In genomic region chr1:153631047-153632022, GRCh38 we compare ENCODE assay signal across 19 cellular contexts. TPM values are rescaled to one million over a fixed set of nuclear protein-coding genes. Genes with fewer than 3 reads are reported as not detected.
A peak's percentile ranks its signal among the peaks of the same experiment; 100 is the strongest.
DNase-seq lines count a peak whose midpoint lies in the region; ATAC-seq, FAIRE-seq and TF ChIP-seq lines count a peak whose summit lies in the region.
"Had no signal": no experiment of that assay in that cellular context is flagged by ENCODE, and none has a peak within 500 bp of the region (broad histone marks: within the 10 kb centered on the region; RNA-seq: fewer than 3 reads in every experiment).

No MANE protein-coding gene starts in this region.

- H3K79me2 ChIP-seq in osteoblast (ENCODE audit: insufficient read depth, low read length) = peaks cover 27% of the 10 kb centered on the region

- CTCF ChIA-PET in HEK293 (lab: Yijun Ruan, JAX) = interaction anchor here (1.3 kb wide), 1 partner anchor 59 kb away, joined by 4 read pairs; no protein-coding TSS in a partner anchor

- no peak overlapping the region for H3K27ac ChIP-seq in HEK293 (ENCODE audit: extremely low read depth, low read depth, low read length)
- no peak overlapping the region for H3K27ac ChIP-seq in osteoblast (ENCODE audit: low read depth, low read length)

- H3K4me3 ChIP-seq in HEK293 (ENCODE audit: low read depth, low read length) (no peak overlapping the region), osteoblast (ENCODE audit: insufficient read depth, low read length) (no peak overlapping the region)
- H3K4me3 ChIP-seq: skin epidermis, testis had no signal

- H3K36me3 ChIP-seq in HEK293 (ENCODE audit: control insufficient read depth in 2 of 2, insufficient read depth in 1 of 2, low read length in 2 of 2) (peaks cover 9 to 13% of the 10 kb centered on the region in 2 experiments; a peak in 2 of 3 replicates), osteoblast (ENCODE audit: insufficient read depth, low read length) (peaks cover 6% of the 10 kb centered on the region)

- peaks cover 21% of the 10 kb centered on the region for H3K4me1 Mint-ChIP-seq in T-helper 2 cell treated with Interferon-gamma antibody and Interleukin-4, amounts not matched to agents 5 μg/mL and 100 μg/mL, for 36 hours (ENCODE audit: low read depth)
- peaks cover 71% of the 10 kb centered on the region for H3K4me1 Mint-ChIP-seq in chondrocyte (ENCODE audit: low read depth)

- H3K9me3 ChIP-seq in HEK293 (ENCODE audit: control insufficient read depth, insufficient read depth, low read depth, low read length) (no peaks in the 10 kb centered on the region), osteoblast (ENCODE audit: low read depth, low read length) (no peaks in the 10 kb centered on the region)
- H3K9me3 ChIP-seq: testis had no signal

- H3K9me3 Mint-ChIP-seq in T-helper 2 cell treated with Interferon-gamma antibody and Interleukin-4, amounts not matched to agents 5 μg/mL and 100 μg/mL, for 36 hours = no peaks in the 10 kb centered on the region
- no peaks in the 10 kb centered on the region for H3K9me3 Mint-ChIP-seq in chondrocyte (ENCODE audit: low read depth)
- H3K9me3 Mint-ChIP-seq: natural killer cell had no signal

- H3K27ac Mint-ChIP-seq in T-helper 2 cell treated with Interferon-gamma antibody and Interleukin-4, amounts not matched to agents 5 μg/mL and 100 μg/mL, for 36 hours = peak overlapping the region; percentile 29
- peak overlapping the region; percentile 76 for H3K27ac Mint-ChIP-seq in chondrocyte (ENCODE audit: unreplicated experiment)
- H3K27ac Mint-ChIP-seq: activated CD8-positive, alpha-beta memory T cell treated with anti-CD3 and anti-CD28 coated beads, Interleukin-2, amount 10 ng/mL, durations not matched to agents 7 days and 5 days had no signal

- POLR2A ChIA-PET in HEK293 (lab: Yijun Ruan, JAX) = no interaction called here

- H3K4me3 Mint-ChIP-seq in T-helper 2 cell treated with Interferon-gamma antibody and Interleukin-4, amounts not matched to agents 5 μg/mL and 100 μg/mL, for 36 hours = no peak overlapping the region
- H3K4me3 Mint-ChIP-seq in chondrocyte (ENCODE audit: unreplicated experiment) = no peak overlapping the region
- H3K4me3 Mint-ChIP-seq: activated CD8-positive, alpha-beta memory T cell treated with anti-CD3 and anti-CD28 coated beads, Interleukin-2, amount 10 ng/mL, durations not matched to agents 7 days and 5 days; natural killer cell had no signal

- peaks cover 9% of the 10 kb centered on the region for H3K36me3 Mint-ChIP-seq in T-helper 2 cell treated with Interferon-gamma antibody and Interleukin-4, amounts not matched to agents 5 μg/mL and 100 μg/mL, for 36 hours (ENCODE audit: low read depth)
- H3K36me3 Mint-ChIP-seq in chondrocyte (ENCODE audit: low read depth) = peaks cover 5% of the 10 kb centered on the region
- H3K36me3 Mint-ChIP-seq: natural killer cell had no signal

- peak overlapping the region; percentile 60 for H2AFZ ChIP-seq in osteoblast (ENCODE audit: low read length)

- H3K4me1 ChIP-seq in HEK293 (ENCODE audit: control insufficient read depth, insufficient read depth, low read length) = 0 out of 2 replicates have a peak, but pooled peaks cover 3% of the 10 kb centered on the region
- H3K4me1 ChIP-seq in osteoblast (ENCODE audit: insufficient read depth, low read length) = peaks cover 25% of the 10 kb centered on the region

- DNase-seq in T-helper 2 cell treated with Interferon-gamma antibody and Interleukin-4, amounts not matched to agents 5 μg/mL and 100 μg/mL, for 36 hours (ENCODE audit: low spot score) = no peak
- DNase-seq in T-helper 2 cell (no peak), chondrocyte (ENCODE audit: low spot score) (peak; percentile 30), osteoblast (ENCODE audit: insufficient read length, low spot score, missing footprints) (peak; percentile 45), D721Med (ENCODE audit: insufficient read length, low spot score) (no peak)
- DNase-seq: 8988T; activated CD8-positive, alpha-beta memory T cell treated with anti-CD3 and anti-CD28 coated beads, Interleukin-2, amount 10 ng/mL, durations not matched to agents 7 days and 5 days; natural killer cell; NCI-H1436; NCI-H748 treated with DMSO at 0.1 percent for 48 hours; testis had no signal

- H3K4me2 ChIP-seq in osteoblast (ENCODE audit: insufficient read depth, low read length) = no peak overlapping the region

- no peaks in the 10 kb centered on the region for H3K27me3 Mint-ChIP-seq in T-helper 2 cell treated with Interferon-gamma antibody and Interleukin-4, amounts not matched to agents 5 μg/mL and 100 μg/mL, for 36 hours (ENCODE audit: low read depth)
- H3K27me3 Mint-ChIP-seq in chondrocyte (ENCODE audit: low read depth) = no peaks in the 10 kb centered on the region
- H3K27me3 Mint-ChIP-seq: activated CD8-positive, alpha-beta memory T cell treated with anti-CD3 and anti-CD28 coated beads, Interleukin-2, amount 10 ng/mL, durations not matched to agents 7 days and 5 days had no signal

- H3K27me3 ChIP-seq in osteoblast (ENCODE audit: insufficient read depth, low read length) = no peaks in the 10 kb centered on the region
- H3K27me3 ChIP-seq: testis had no signal

- ATAC-seq in HG03571 (IDR thresholded peaks at IDR 0.05; ENCODE audit: unreplicated experiment) (no peak), HG02938 (IDR thresholded peaks at IDR 0.05; ENCODE audit: unreplicated experiment) (no peak)
- ATAC-seq: activated CD8-positive, alpha-beta memory T cell treated with anti-CD3 and anti-CD28 coated beads, Interleukin-2, amount 10 ng/mL, durations not matched to agents 7 days and 5 days; natural killer cell had no signal

- H4K20me1 ChIP-seq in osteoblast (ENCODE audit: insufficient read depth, low read length) = peaks cover 14% of the 10 kb centered on the region

- FAIRE-seq in D721Med (lab: Jason Lieb, UNC) = no peak
- FAIRE-seq: frontal cortex, keratinocyte had no signal

- TF ChIP-seq CTCF in HEK293 (tag by site-specific recombination; IDR thresholded peaks at IDR 0.05) (no peak), chondrocyte (IDR thresholded peaks at IDR 0.05) (no peak), osteoblast (IDR thresholded peaks at IDR 0.05; ENCODE audit: extremely low read depth, low read depth, low read length) (no peak), D721Med (IDR thresholded peaks at IDR 0.05; ENCODE audit: insufficient read depth, missing control alignments) (no peak)

TF ChIP-seq in HEK293, 187 proteins besides CTCF, POLR2A, EP300 and RAD21 (continues in another document):
- TF ChIP-seq AEBP2 (tag by site-specific recombination; IDR thresholded peaks at IDR 0.05; ENCODE audit: borderline replicate concordance) (no peak), ZFHX2 (tag by site-specific recombination; conservative IDR thresholded peaks at IDR 0.05) (peak; percentile 28; the same call in 1 of the 2 replicates), ZNF626 (tag by site-specific recombination; IDR thresholded peaks at IDR 0.05) (no peak), HIC1 (tag by site-specific recombination; IDR thresholded peaks at IDR 0.05) (no peak), EGR2 (tag by site-specific recombination; IDR thresholded peaks at IDR 0.05; ENCODE audit: low read depth) (peak; percentile 52; the same call in 1 of the 2 replicates), ZNF692 (tag by site-specific recombination; IDR thresholded peaks at IDR 0.05) (no peak), ZNF544 (tag by site-specific recombination; IDR thresholded peaks at IDR 0.05) (no peak), SP2 (tag by site-specific recombination; IDR thresholded peaks at IDR 0.05) (no peak)

RNA-seq across cellular contexts. Expression of gene CHTOP, which starts 2.5 kb away (rescaled TPM):
- total RNA-seq in chondrocyte (44.4 to 56.9 TPM (median 47.9 TPM) in 3 replicates), osteoblast (38.9 and 40.9 TPM in 2 replicates)

RNA-seq across cellular contexts. Expression of gene S100A1, which starts 3.1 kb away (rescaled TPM):
- total RNA-seq in chondrocyte (1.2 to 1.5 TPM (median 1.3 TPM) in 3 replicates), osteoblast (0.29 TPM in 1 of 2 replicates, not detected in the other)
- total RNA-seq: activated CD8-positive, alpha-beta memory T cell treated with anti-CD3 and anti-CD28 coated beads, Interleukin-2, amount 10 ng/mL, durations not matched to agents 7 days and 5 days; natural killer cell; T-helper 2 cell treated with Interferon-gamma antibody and Interleukin-4, amounts not matched to agents 100 ng/mL and 5 ng/mL, for 36 hours had no signal

RNA-seq across cellular contexts. Expression of gene S100A13, which starts 4.0 kb away (rescaled TPM):
- 98.2 to 113 TPM (median 98.4 TPM) in 3 replicates for total RNA-seq in chondrocyte
- 121 and 165 TPM in 2 replicates for total RNA-seq in osteoblast

RNA-seq across cellular contexts. Expression of gene S100A14, which starts 15.2 kb away (rescaled TPM):
- total RNA-seq in chondrocyte (not detected in 3 replicates), osteoblast (0.36 TPM in 1 of 2 replicates, not detected in the other)
- total RNA-seq: activated CD8-positive, alpha-beta memory T cell treated with anti-CD3 and anti-CD28 coated beads, Interleukin-2, amount 10 ng/mL, durations not matched to agents 7 days and 5 days; frontal cortex; natural killer cell; RPMI7951; T-helper 2 cell treated with Interferon-gamma antibody and Interleukin-4, amounts not matched to agents 100 ng/mL and 5 ng/mL, for 36 hours; testis had no signal

RNA-seq across cellular contexts. Expression of gene S100A16, which starts 18.4 kb away (rescaled TPM):
- total RNA-seq in chondrocyte (111 to 122 TPM (median 115 TPM) in 3 replicates), osteoblast (160 and 190 TPM in 2 replicates)
- total RNA-seq: activated CD8-positive, alpha-beta memory T cell treated with anti-CD3 and anti-CD28 coated beads, Interleukin-2, amount 10 ng/mL, durations not matched to agents 7 days and 5 days; natural killer cell; T-helper 2 cell treated with Interferon-gamma antibody and Interleukin-4, amounts not matched to agents 100 ng/mL and 5 ng/mL, for 36 hours had no signal

Comparison
In these comparisons a context has a peak if more than half of its experiments do, and no peak if none do; other contexts are left out.
1. DNase-seq: peak in chondrocyte (single experiment) and osteoblast (single experiment); none in T-helper 2 cell treated with Interferon-gamma antibody and Interleukin-4, amounts not matched to agents 5 μg/mL and 100 μg/mL, for 36 hours (single experiment), T-helper 2 cell (0 of 5) and D721Med (single experiment).